In genomic region chr11:100687630-100688395, GRCh38 we compare ENCODE assay signal across 8 cellular contexts. TPM values are rescaled to one million over a fixed set of nuclear protein-coding genes. Genes with fewer than 3 reads are reported as not detected.
DNase-seq lines count a peak whose midpoint lies in the region; ATAC-seq, FAIRE-seq and TF ChIP-seq lines count a peak whose summit lies in the region.

No MANE protein-coding gene starts in this region.

- no peak overlapping the region for H3K27ac Mint-ChIP-seq in activated CD8-positive, alpha-beta T cell treated with anti-CD3 and anti-CD28 coated beads, Interleukin-2, amount 10 ng/mL, durations not matched to agents 7 days and 5 days
- H3K27ac Mint-ChIP-seq in natural killer cell treated with Interleukin-12 subunit alpha and Interleukin-12 subunit beta and Interleukin-15 and Interleukin-18, amount 100 ng/mL, for 72 hours: peak overlapping the region in 1 of 2 donors; percentile 12

- peak overlapping the region; percentile 82 for H3K4me3 Mint-ChIP-seq in activated CD8-positive, alpha-beta T cell treated with anti-CD3 and anti-CD28 coated beads, Interleukin-2, amount 10 ng/mL, durations not matched to agents 7 days and 5 days
- H3K4me3 Mint-ChIP-seq in natural killer cell treated with Interleukin-12 subunit alpha and Interleukin-12 subunit beta and Interleukin-15 and Interleukin-18, amount 100 ng/mL, for 72 hours: peak overlapping the region; percentile 89

- DNase-seq in ACHN (peak; percentile 77), GM12891 (ENCODE audit: insufficient read length, low spot score) (peak; percentile 48), NB4 (ENCODE audit: low read depth) (peak; percentile 25), fibroblast of villous mesenchyme (ENCODE audit: low read depth) (peak; percentile 88), NCI-H2196 (lab: John Stamatoyannopoulos, UW; ENCODE audit: unreplicated experiment) (no peak)
- peak; percentile 49 for DNase-seq in activated CD8-positive, alpha-beta T cell treated with anti-CD3 and anti-CD28 coated beads, Interleukin-2, amount 10 ng/mL, durations not matched to agents 7 days and 5 days
- DNase-seq in natural killer cell treated with Interleukin-12 subunit alpha and Interleukin-12 subunit beta and Interleukin-15 and Interleukin-18, amount 100 ng/mL, for 72 hours (ENCODE audit: low spot score): no peak

- H3K4me3 ChIP-seq in NB4 (ENCODE audit: low read depth, low read length) (no peak overlapping the region), fibroblast of villous mesenchyme (ENCODE audit: low read depth, low read length) (peak overlapping the region; percentile 86)

- H3K36me3 Mint-ChIP-seq in activated CD8-positive, alpha-beta T cell treated with anti-CD3 and anti-CD28 coated beads, Interleukin-2, amount 10 ng/mL, durations not matched to agents 7 days and 5 days (ENCODE audit: low read depth): no peaks in the 10 kb centered on the region
- no peaks in the 10 kb centered on the region for H3K36me3 Mint-ChIP-seq in natural killer cell treated with Interleukin-12 subunit alpha and Interleukin-12 subunit beta and Interleukin-15 and Interleukin-18, amount 100 ng/mL, for 72 hours

- in situ Hi-C loops in ACHN (cut with HindIII; ENCODE audit: low pct_ligation_motif_present, low pct_unique_long_range_greater_than_20kb, low sequenced_read_pairs): loop anchor here (25.0 kb wide), 1 partner anchor 149 kb away; no protein-coding TSS in a partner anchor

- ATAC-seq in HG02759 (IDR thresholded peaks at IDR 0.05; ENCODE audit: unreplicated experiment): peak; percentile 66
- peak; percentile 73 for ATAC-seq in activated CD8-positive, alpha-beta T cell treated with anti-CD3 and anti-CD28 coated beads, Interleukin-2, amount 10 ng/mL, durations not matched to agents 7 days and 5 days
- ATAC-seq in natural killer cell treated with Interleukin-12 subunit alpha and Interleukin-12 subunit beta and Interleukin-15 and Interleukin-18, amount 100 ng/mL, for 72 hours: peak; percentile 67 to 68

- CTCF ChIA-PET in activated CD8-positive, alpha-beta T cell treated with anti-CD3 and anti-CD28 coated beads, Interleukin-2, amount 10 ng/mL, durations not matched to agents 7 days and 5 days (lab: Charles Lee): interaction anchor here (1.0 kb wide), 2 partner anchors 11 to 18 kb away, joined by 3 to 5 read pairs; no protein-coding TSS in a partner anchor

- TF ChIP-seq CTCF in NB4 (IDR thresholded peaks at IDR 0.05; ENCODE audit: low read depth, low read length) (peak; percentile 28), fibroblast of villous mesenchyme (IDR thresholded peaks at IDR 0.05; ENCODE audit: insufficient read depth, low read depth, low read length) (peak; percentile 76)

- peak; percentile 71 for FAIRE-seq in GM12891 (lab: Jason Lieb, UNC)

- peaks cover 25% of the 10 kb centered on the region for H3K4me1 Mint-ChIP-seq in activated CD8-positive, alpha-beta T cell treated with anti-CD3 and anti-CD28 coated beads, Interleukin-2, amount 10 ng/mL, durations not matched to agents 7 days and 5 days (ENCODE audit: low read depth)
- H3K4me1 Mint-ChIP-seq in natural killer cell treated with Interleukin-12 subunit alpha and Interleukin-12 subunit beta and Interleukin-15 and Interleukin-18, amount 100 ng/mL, for 72 hours (ENCODE audit: low read depth in 2 of 2): peaks cover 20 to 29% of the 10 kb centered on the region in 2 donors

- no peak for TF ChIP-seq POLR2A in GM12891 (IDR thresholded peaks at IDR 0.05; ENCODE audit: low read depth, low read length)
- TF ChIP-seq POLR2A in NB4 (IDR thresholded peaks at IDR 0.05; ENCODE audit: extremely low read depth, insufficient read length): no peak

- POLR2A ChIA-PET in activated CD8-positive, alpha-beta T cell treated with anti-CD3 and anti-CD28 coated beads, Interleukin-2, amount 10 ng/mL, durations not matched to agents 7 days and 5 days (lab: Charles Lee): interaction anchor here (0.7 kb wide), 1 partner anchor 244 kb away, joined by 3 read pairs; no protein-coding TSS in a partner anchor

- H3K27me3 Mint-ChIP-seq in activated CD8-positive, alpha-beta T cell treated with anti-CD3 and anti-CD28 coated beads, Interleukin-2, amount 10 ng/mL, durations not matched to agents 7 days and 5 days (ENCODE audit: low read depth): peaks cover 24% of the 10 kb centered on the region
- no peaks in the 10 kb centered on the region for H3K27me3 Mint-ChIP-seq in natural killer cell treated with Interleukin-12 subunit alpha and Interleukin-12 subunit beta and Interleukin-15 and Interleukin-18, amount 100 ng/mL, for 72 hours

- H3K9me3 Mint-ChIP-seq in activated CD8-positive, alpha-beta T cell treated with anti-CD3 and anti-CD28 coated beads, Interleukin-2, amount 10 ng/mL, durations not matched to agents 7 days and 5 days (ENCODE audit: insufficient read depth): no peaks in the 10 kb centered on the region
- no peaks in the 10 kb centered on the region for H3K9me3 Mint-ChIP-seq in natural killer cell treated with Interleukin-12 subunit alpha and Interleukin-12 subunit beta and Interleukin-15 and Interleukin-18, amount 100 ng/mL, for 72 hours

TF ChIP-seq in GM12891, 5 proteins besides CTCF, POLR2A, EP300 and RAD21:
- TF ChIP-seq SPI1 (IDR thresholded peaks at IDR 0.05; ENCODE audit: low read depth, low read length) (no peak), PAX5 (IDR thresholded peaks at IDR 0.05; ENCODE audit: insufficient read depth, low read length, severe bottlenecking) (no peak), POLR2AphosphoS5 (IDR thresholded peaks at IDR 0.05; ENCODE audit: low read depth, low read length) (no peak), TAF1 (IDR thresholded peaks at IDR 0.05; ENCODE audit: low read depth, low read length) (no peak), POU2F2 (IDR thresholded peaks at IDR 0.05; ENCODE audit: low read depth, low read length) (no peak)
TF ChIP-seq in GM12891: peak in this region for 0.

RNA-seq across cellular contexts. Expression of gene ARHGAP42, which starts 0.7 kb away (rescaled TPM):
- 0.27 TPM for polyA plus RNA-seq in GM12891 (2012; ENCODE audit: low read depth, missing spikeins)
- under 1 TPM; 0.50 to 0.92 TPM for total RNA-seq in activated CD8-positive, alpha-beta T cell treated with anti-CD3 and anti-CD28 coated beads, Interleukin-2, amount 10 ng/mL, durations not matched to agents 7 days and 5 days
- total RNA-seq in fibroblast of villous mesenchyme: 13.9 and 16.8 TPM in 2 replicates
- 1 to 10 TPM; 1.6 to 5.1 TPM for total RNA-seq in natural killer cell treated with Interleukin-12 subunit alpha and Interleukin-12 subunit beta and Interleukin-15 and Interleukin-18, amount 100 ng/mL, for 72 hours

Comparison
In these comparisons a context has a peak if more than half of its experiments do, and no peak if none do; other contexts are left out.
1. DNase-seq: peak in ACHN (single experiment), GM12891 (single experiment), NB4 (single experiment), activated CD8-positive, alpha-beta T cell treated with anti-CD3 and anti-CD28 coated beads, Interleukin-2, amount 10 ng/mL, durations not matched to agents 7 days and 5 days (single experiment) and fibroblast of villous mesenchyme (single experiment); none in natural killer cell treated with Interleukin-12 subunit alpha and Interleukin-12 subunit beta and Interleukin-15 and Interleukin-18, amount 100 ng/mL, for 72 hours (single experiment) and NCI-H2196 (single experiment).
2. Peak in every context shown above with its lines, with median percentiles within 50 percentile points of each other: ATAC-seq.